ENCODE assay signal across 8 cellular contexts in genomic region chr1:215082532-215083407, GRCh38. TPM values are rescaled to one million over a fixed set of nuclear protein-coding genes. Genes with fewer than 3 reads are reported as not detected.
DNase-seq lines count a peak whose midpoint lies in the region; ATAC-seq and TF ChIP-seq lines count a peak whose summit lies in the region.

KCNK2 (plus strand) TSS chr1:215082737; CDS start chr1:215083386, 649 bp downstream.

- H3K27ac ChIP-seq in rectal smooth muscle tissue (ENCODE audit: low read depth, low read length) (no peak within 1 kb of the TSS), Karpas-422 (ENCODE audit: low read length) (no peak within 1 kb of the TSS)

- H3K27me3 ChIP-seq in NT2/D1 (ENCODE audit: insufficient read depth, insufficient read length) (peaks cover 58% of the 10 kb centered on the region), rectal smooth muscle tissue (ENCODE audit: control insufficient read depth, insufficient read depth, low read length) (peaks cover 17% of the 10 kb centered on the region), Karpas-422 (ENCODE audit: low read length) (no peaks in the 10 kb centered on the region)

- ATAC-seq in GM21360 (IDR thresholded peaks at IDR 0.05; ENCODE audit: unreplicated experiment): peak; percentile 48
- no peak for ATAC-seq in GM18511 (IDR thresholded peaks at IDR 0.05; ENCODE audit: unreplicated experiment)
- ATAC-seq in HG03196 (IDR thresholded peaks at IDR 0.05; ENCODE audit: unreplicated experiment): no peak

- H3K4me1 ChIP-seq in NT2/D1 (ENCODE audit: insufficient read depth, insufficient read length) (no peaks in the 10 kb centered on the region), rectal smooth muscle tissue (ENCODE audit: control insufficient read depth, insufficient read depth, low read length) (no peaks in the 10 kb centered on the region), Karpas-422 (ENCODE audit: low read length) (no peaks in the 10 kb centered on the region)

- H3K9me2 ChIP-seq in Karpas-422 (replicated peaks; ENCODE audit: insufficient read depth, low read length): no peaks in the 10 kb centered on the region

- no peak for TF ChIP-seq CTCF in fibroblast of pulmonary artery (IDR thresholded peaks at IDR 0.05; ENCODE audit: low read length, missing control alignments)

- H3K9ac ChIP-seq in NT2/D1 (ENCODE audit: insufficient read length, low read depth): peak within 1 kb of the TSS; percentile 76
- no peak within 1 kb of the TSS for H3K9ac ChIP-seq in rectal smooth muscle tissue (ENCODE audit: low read length)
- H3K9ac ChIP-seq in Karpas-422 (ENCODE audit: low read length): no peak within 1 kb of the TSS

- DNase-seq in NT2/D1 (ENCODE audit: low read depth, low spot score): peak; percentile 44
- peak; percentile 6 for DNase-seq in fibroblast of pulmonary artery (ENCODE audit: low read depth)
- DNase-seq in Karpas-422: no peak
- no peak for DNase-seq in stimulated activated CD4-positive, alpha-beta T cell treated with anti-CD3 and anti-CD28 coated beads, Interleukin-4, amount 100 ng/mL, for 1 hour

- H3K79me2 ChIP-seq in Karpas-422 (ENCODE audit: low read length): no peaks in the 10 kb centered on the region

- no peak within 1 kb of the TSS for H3K4me2 ChIP-seq in Karpas-422 (ENCODE audit: low read depth, low read length, poor library complexity, severe bottlenecking)

- H3K9me3 ChIP-seq in NT2/D1 (ENCODE audit: insufficient read depth, low read length) (no peaks in the 10 kb centered on the region), Karpas-422 (ENCODE audit: low read length) (no peaks in the 10 kb centered on the region)

- H3K36me3 ChIP-seq in NT2/D1 (ENCODE audit: insufficient read depth, insufficient read length, low read length) (no peaks in the 10 kb centered on the region), rectal smooth muscle tissue (ENCODE audit: control insufficient read depth, insufficient read depth, low read length) (no peaks in the 10 kb centered on the region), Karpas-422 (ENCODE audit: insufficient read depth, low read length) (no peaks in the 10 kb centered on the region)

- no peak within 1 kb of the TSS for H2AFZ ChIP-seq in Karpas-422 (ENCODE audit: low read length)

- H3K4me3 ChIP-seq in NT2/D1 (ENCODE audit: insufficient read length, low read depth): peak within 1 kb of the TSS; percentile 57
- peak within 1 kb of the TSS; percentile 57 for H3K4me3 ChIP-seq in fibroblast of pulmonary artery (replicated peaks; ENCODE audit: low read depth, low read length)
- H3K4me3 ChIP-seq in rectal smooth muscle tissue (ENCODE audit: low read length): peak within 1 kb of the TSS; percentile 62
- no peak within 1 kb of the TSS for H3K4me3 ChIP-seq in Karpas-422 (ENCODE audit: low read length)

- H4K20me1 ChIP-seq in Karpas-422 (ENCODE audit: insufficient read depth, low read depth, low read length): no peaks in the 10 kb centered on the region

RNA-seq across cellular contexts. Expression of gene KCNK2, which starts in this region (rescaled TPM):
- not detected in 2 replicates for total RNA-seq in Karpas-422 (2014; rRNA removed; shearing (Covaris generic); ENCODE audit: low replicate concordance)

Comparison
In these comparisons a context has a peak if more than half of its experiments do, and no peak if none do; other contexts are left out.
1. DNase-seq: peak in NT2/D1 (single experiment) and fibroblast of pulmonary artery (single experiment); none in Karpas-422 (single experiment) and stimulated activated CD4-positive, alpha-beta T cell treated with anti-CD3 and anti-CD28 coated beads, Interleukin-4, amount 100 ng/mL, for 1 hour (single experiment).